Comparison of ENCODE assay signal across 20 cellular contexts in genomic region chr2:156748238-156748637, GRCh38.
DNase-seq lines count a peak whose midpoint lies in the region; ATAC-seq and TF ChIP-seq lines count a peak whose summit lies in the region.
"Had no signal": no experiment of that assay in that cellular context is flagged by ENCODE, and none has a peak within 500 bp of the region (broad histone marks: within the 10 kb centered on the region; RNA-seq: fewer than 3 reads in every experiment).

No MANE protein-coding gene starts in this region.

- H2AFZ ChIP-seq in neural progenitor cell (replicated peaks), result peak overlapping the region; percentile 73

- H4K20me1 ChIP-seq in neural progenitor cell (ENCODE audit: low read depth), result no peaks in the 10 kb centered on the region

- no peaks in the 10 kb centered on the region for H3K36me3 ChIP-seq in neural progenitor cell
- H3K36me3 ChIP-seq in prostate gland, result no peaks in the 10 kb centered on the region
- H3K36me3 ChIP-seq in SJCRH30, result no peaks in the 10 kb centered on the region
- H3K36me3 ChIP-seq: Peyer's patch had no signal

- no peaks in the 10 kb centered on the region for H3K79me2 ChIP-seq in neural progenitor cell (ENCODE audit: low read depth)

- H3K27me3 ChIP-seq in neural progenitor cell (no peaks in the 10 kb centered on the region), prostate gland (replicated peaks; ENCODE audit: insufficient read depth) (no peaks in the 10 kb centered on the region), SJCRH30 (no peaks in the 10 kb centered on the region)
- H3K27me3 ChIP-seq: Peyer's patch had no signal

- no peaks in the 10 kb centered on the region for H3K9me3 ChIP-seq in neural progenitor cell (ENCODE audit: low read depth)
- H3K9me3 ChIP-seq in prostate gland, result no peaks in the 10 kb centered on the region
- no peaks in the 10 kb centered on the region for H3K9me3 ChIP-seq in SJCRH30 (replicated peaks)
- H3K9me3 ChIP-seq: A549, Peyer's patch had no signal

- H3K4me3 Mint-ChIP-seq in neural progenitor cell, result no peak overlapping the region
- H3K4me3 Mint-ChIP-seq in activated naive CD8-positive, alpha-beta T cell treated with anti-CD3 and anti-CD28 coated beads, Interleukin-2, amount 50 U/mL, for 24 hours, result no peak overlapping the region
- H3K4me3 Mint-ChIP-seq: CD4-positive, alpha-beta T cell; IgD-negative memory B cell had no signal

- intact Hi-C loops in prostate gland (cut with DNase I), result no loop called here

- no peak overlapping the region for H3K27ac ChIP-seq in neural progenitor cell
- H3K27ac ChIP-seq in prostate gland, result no peak overlapping the region
- H3K27ac ChIP-seq in SJCRH30, result no peak overlapping the region
- H3K27ac ChIP-seq: A549, Peyer's patch had no signal

- H3K9me3 Mint-ChIP-seq in neural progenitor cell, result no peaks in the 10 kb centered on the region
- H3K9me3 Mint-ChIP-seq in activated naive CD8-positive, alpha-beta T cell treated with anti-CD3 and anti-CD28 coated beads, Interleukin-2, amount 50 U/mL, for 24 hours, result no peaks in the 10 kb centered on the region
- H3K9me3 Mint-ChIP-seq: CD4-positive, alpha-beta T cell; IgD-negative memory B cell had no signal

- no peak overlapping the region for H3K9ac ChIP-seq in neural progenitor cell

- no peak overlapping the region for H3K27ac Mint-ChIP-seq in neural progenitor cell
- no peak overlapping the region for H3K27ac Mint-ChIP-seq in activated naive CD8-positive, alpha-beta T cell treated with anti-CD3 and anti-CD28 coated beads, Interleukin-2, amount 50 U/mL, for 24 hours
- H3K27ac Mint-ChIP-seq: CD4-positive, alpha-beta T cell; IgD-negative memory B cell had no signal

- 72% methylated on average over 5 of the region's 5 CpGs for WGBS in prostate gland

- no peaks in the 10 kb centered on the region for H3F3A ChIP-seq in neural progenitor cell (ENCODE audit: low read depth)

- ATAC-seq in GM18867 (IDR thresholded peaks at IDR 0.05; ENCODE audit: unreplicated experiment) (peak; percentile 51), HG02642 (IDR thresholded peaks at IDR 0.05; ENCODE audit: poor library complexity, unreplicated experiment) (no peak)
- no peak for ATAC-seq in activated naive CD8-positive, alpha-beta T cell treated with anti-CD3 and anti-CD28 coated beads, Interleukin-2, amount 50 U/mL, for 24 hours
- ATAC-seq: A549, SK-N-SH treated with all-trans-retinoic acid at 6 μM for 48 hours had no signal

- H3K4me2 ChIP-seq in neural progenitor cell, result no peak overlapping the region
- H3K4me2 ChIP-seq: A549 had no signal

- TF ChIP-seq POLR2A in prostate gland (IDR thresholded peaks at IDR 0.05), result no peak

- H3K4me1 Mint-ChIP-seq in neural progenitor cell, result no peaks in the 10 kb centered on the region
- no peaks in the 10 kb centered on the region for H3K4me1 Mint-ChIP-seq in activated naive CD8-positive, alpha-beta T cell treated with anti-CD3 and anti-CD28 coated beads, Interleukin-2, amount 50 U/mL, for 24 hours
- H3K4me1 Mint-ChIP-seq: IgD-negative memory B cell had no signal

- no peak for TF ChIP-seq CTCF in neural progenitor cell (IDR thresholded peaks at IDR 0.05)
- no peak for TF ChIP-seq CTCF in prostate gland (IDR thresholded peaks at IDR 0.05)

- DNase-seq in MV-4-11 (lab: John Stamatoyannopoulos, UW), result peak; percentile 68
- peak; percentile 6 for DNase-seq in cerebellum (ENCODE audit: low spot score)
- no peak for DNase-seq in neural progenitor cell (ENCODE audit: low spot score)
- DNase-seq in prostate gland (ENCODE audit: low spot score), result no peak
- DNase-seq in SJCRH30, result no peak
- no peak for DNase-seq in activated naive CD8-positive, alpha-beta T cell treated with anti-CD3 and anti-CD28 coated beads, Interleukin-2, amount 50 U/mL, for 24 hours
- DNase-seq: Calu3; CD4-positive, alpha-beta T cell; EL; NCI-H1694 treated with DMSO at 0.1 percent for 48 hours; NCI-H2227 treated with DMSO at 0.1 percent for 48 hours; NCI-H524; Peyer's patch; Right ventricle myocardium superior; T-helper 1 cell had no signal

- no peak overlapping the region for H3K4me3 ChIP-seq in neural progenitor cell
- no peak overlapping the region for H3K4me3 ChIP-seq in prostate gland
- H3K4me3 ChIP-seq in SJCRH30, result no peak overlapping the region
- H3K4me3 ChIP-seq: A549, Peyer's patch had no signal

- no peaks in the 10 kb centered on the region for H3K36me3 Mint-ChIP-seq in neural progenitor cell
- no peaks in the 10 kb centered on the region for H3K36me3 Mint-ChIP-seq in activated naive CD8-positive, alpha-beta T cell treated with anti-CD3 and anti-CD28 coated beads, Interleukin-2, amount 50 U/mL, for 24 hours (ENCODE audit: low read depth)
- H3K36me3 Mint-ChIP-seq: IgD-negative memory B cell had no signal

- H3K27me3 Mint-ChIP-seq in neural progenitor cell (ENCODE audit: insufficient read depth, low read depth), result no peaks in the 10 kb centered on the region
- H3K27me3 Mint-ChIP-seq in activated naive CD8-positive, alpha-beta T cell treated with anti-CD3 and anti-CD28 coated beads, Interleukin-2, amount 50 U/mL, for 24 hours, result no peaks in the 10 kb centered on the region
- H3K27me3 Mint-ChIP-seq: CD4-positive, alpha-beta T cell; IgD-negative memory B cell had no signal

- H3K4me1 ChIP-seq in neural progenitor cell, result no peaks in the 10 kb centered on the region
- H3K4me1 ChIP-seq in prostate gland (replicated peaks), result no peaks in the 10 kb centered on the region
- no peaks in the 10 kb centered on the region for H3K4me1 ChIP-seq in SJCRH30
- H3K4me1 ChIP-seq: A549, Peyer's patch had no signal

Comparison
In these comparisons a context has a peak if more than half of its experiments do, and no peak if none do; other contexts are left out.
1. DNase-seq: peak in MV-4-11 (single experiment) and cerebellum (single experiment); none in neural progenitor cell (single experiment), prostate gland (single experiment), SJCRH30 (0 of 2) and activated naive CD8-positive, alpha-beta T cell treated with anti-CD3 and anti-CD28 coated beads, Interleukin-2, amount 50 U/mL, for 24 hours (single experiment).